ENCODE assay signal across 1 cellular context in genomic region chr3:146544013-146544928, GRCh38.
TF ChIP-seq lines count a peak whose summit lies in the region.

Gene PLSCR1, minus strand, starts transcription at chr3:146544607. Its CDS starts 8,055 bp downstream, at chr3:146536552.

TF ChIP-seq in HepG2, 621 proteins besides CTCF, POLR2A, EP300 and RAD21 (continued from another document and continues in another):
- TF ChIP-seq MEIS1 (CRISPR knock-in tag; IDR thresholded peaks at IDR 0.05; ENCODE audit: borderline replicate concordance) (peak; percentile 35; the same call in 1 of the 2 replicates), ZNF605 (CRISPR knock-in tag; IDR thresholded peaks at IDR 0.05) (peak; percentile 76; the same call in 1 of the 2 replicates), ZNF205 (CRISPR knock-in tag; IDR thresholded peaks at IDR 0.05) (peak; percentile 52; the same call in 1 of the 2 replicates), CENPX (CRISPR knock-in tag; IDR thresholded peaks at IDR 0.05) (no peak), ZNF598 (CRISPR knock-in tag; IDR thresholded peaks at IDR 0.05; ENCODE audit: borderline replicate concordance) (no peak; the same call in 1 of the 2 replicates), CHD4 (IDR thresholded peaks at IDR 0.05; ENCODE audit: borderline replicate concordance, low read length) (no peak), NR2F6 (IDR thresholded peaks at IDR 0.05) (peak; percentile 46; the same call in 1 of the 2 replicates), NR2F6 (CRISPR knock-in tag; IDR thresholded peaks at IDR 0.05) (peak; percentile 40), HOXA5 (CRISPR knock-in tag; IDR thresholded peaks at IDR 0.05) (peak; percentile 66; the same call in 1 of the 2 replicates), SOX6 (IDR thresholded peaks at IDR 0.05) (no peak), SOX6 (CRISPR knock-in tag; IDR thresholded peaks at IDR 0.05) (peak; percentile 62), MED13 (CRISPR knock-in tag; IDR thresholded peaks at IDR 0.05) (no peak), PAF1 (CRISPR knock-in tag; IDR thresholded peaks at IDR 0.05) (no peak), ZFX (CRISPR knock-in tag; IDR thresholded peaks at IDR 0.05; ENCODE audit: low read depth) (peak; percentile 70), ZSCAN21 (CRISPR knock-in tag; IDR thresholded peaks at IDR 0.05; ENCODE audit: borderline replicate concordance) (0 out of 2 replicates have a peak, but pooled peaks have one; percentile 33), ZNF441 (CRISPR knock-in tag; IDR thresholded peaks at IDR 0.05; ENCODE audit: borderline replicate concordance) (peak; percentile 67; the same call in 1 of the 2 replicates), GABPB1 (CRISPR knock-in tag; IDR thresholded peaks at IDR 0.05) (peak; percentile 83; the same call in 1 of the 2 replicates), SP140L (CRISPR knock-in tag; IDR thresholded peaks at IDR 0.05; ENCODE audit: borderline replicate concordance) (peak; percentile 86; the same call in 1 of the 2 replicates), ATF1 (CRISPR knock-in tag; IDR thresholded peaks at IDR 0.05) (no peak), NFE2L1 (CRISPR knock-in tag; IDR thresholded peaks at IDR 0.05; ENCODE audit: borderline replicate concordance) (no peak), SMAD9 (CRISPR knock-in tag; IDR thresholded peaks at IDR 0.05) (no peak), ZNF562 (CRISPR knock-in tag; IDR thresholded peaks at IDR 0.05; ENCODE audit: borderline replicate concordance) (no peak), MLXIP (CRISPR knock-in tag; IDR thresholded peaks at IDR 0.05; ENCODE audit: borderline replicate concordance) (no peak), RCOR2 (CRISPR knock-in tag; IDR thresholded peaks at IDR 0.05) (0 out of 2 replicates have a peak, but pooled peaks have one; percentile 20), RFX5 (IDR thresholded peaks at IDR 0.05; ENCODE audit: low read depth, low read length) (no peak), ZNF766 (CRISPR knock-in tag; IDR thresholded peaks at IDR 0.05; ENCODE audit: borderline replicate concordance) (0 out of 2 replicates have a peak, but pooled peaks have one; percentile 32), STAT5B (CRISPR knock-in tag; IDR thresholded peaks at IDR 0.05) (no peak), ZNF143 (CRISPR knock-in tag; IDR thresholded peaks at IDR 0.05) (no peak), ZNF138 (CRISPR knock-in tag; IDR thresholded peaks at IDR 0.05; ENCODE audit: low read depth) (no peak), SRSF1 (optimal IDR thresholded peaks at IDR 0.05; ENCODE audit: low read depth, low read length) (peak; percentile 89), NFE2L2 (IDR thresholded peaks at IDR 0.05; ENCODE audit: low read length) (no peak), CHCHD3 (CRISPR knock-in tag; IDR thresholded peaks at IDR 0.05) (no peak), NCOA1 (CRISPR knock-in tag; IDR thresholded peaks at IDR 0.05) (0 out of 2 replicates have a peak, but pooled peaks have one; percentile 48), ZNF207 (IDR thresholded peaks at IDR 0.05; ENCODE audit: borderline replicate concordance) (no peak), ZNF644 (CRISPR knock-in tag; IDR thresholded peaks at IDR 0.05; ENCODE audit: low read depth) (no peak), XBP1 (CRISPR knock-in tag; IDR thresholded peaks at IDR 0.05) (no peak), ATRX (CRISPR knock-in tag; IDR thresholded peaks at IDR 0.05; ENCODE audit: borderline replicate concordance) (no peak), ZNF709 (CRISPR knock-in tag; IDR thresholded peaks at IDR 0.05) (no peak), ZNF737 (CRISPR knock-in tag; IDR thresholded peaks at IDR 0.05; ENCODE audit: borderline replicate concordance) (no peak), NONO (IDR thresholded peaks at IDR 0.05) (no peak), NONO (CRISPR knock-in tag; conservative IDR thresholded peaks at IDR 0.05) (no peak), TGIF2 (CRISPR knock-in tag; IDR thresholded peaks at IDR 0.05) (peak; percentile 43; the same call in 1 of the 2 replicates), SP2 (CRISPR knock-in tag; IDR thresholded peaks at IDR 0.05) (0 out of 2 replicates have a peak, but pooled peaks have one; percentile 28), TOE1 (CRISPR knock-in tag; IDR thresholded peaks at IDR 0.05) (0 out of 2 replicates have a peak, but pooled peaks have one; percentile 31), ZNF530 (CRISPR knock-in tag; IDR thresholded peaks at IDR 0.05; ENCODE audit: low read depth) (no peak), FOXA1 (IDR thresholded peaks at IDR 0.05) (no peak), FOXA1 (CRISPR knock-in tag; IDR thresholded peaks at IDR 0.05) (peak; percentile 19; the same call in 1 of the 2 replicates), ZBTB7A (CRISPR knock-in tag; IDR thresholded peaks at IDR 0.05) (no peak), ZNF770 (CRISPR knock-in tag; IDR thresholded peaks at IDR 0.05) (no peak; the same call in 1 of the 2 replicates), SNAI1 (CRISPR knock-in tag; IDR thresholded peaks at IDR 0.05; ENCODE audit: borderline replicate concordance) (0 out of 2 replicates have a peak, but pooled peaks have one; percentile 66), ZNF264 (CRISPR knock-in tag; IDR thresholded peaks at IDR 0.05) (0 out of 2 replicates have a peak, but pooled peaks have one; percentile 35), HNRNPH1 (optimal IDR thresholded peaks at IDR 0.05; ENCODE audit: low read depth, low read length) (no peak), PRPF4 (IDR thresholded peaks at IDR 0.05; ENCODE audit: low read depth, low read length, poor library complexity, severe bottlenecking) (no peak), ZHX1 (CRISPR knock-in tag; IDR thresholded peaks at IDR 0.05; ENCODE audit: low read depth) (no peak; the same call in 1 of the 2 replicates), TEAD2 (CRISPR knock-in tag; IDR thresholded peaks at IDR 0.05) (no peak), MTF1 (CRISPR knock-in tag; IDR thresholded peaks at IDR 0.05) (no peak), ZNF850 (CRISPR knock-in tag; conservative IDR thresholded peaks at IDR 0.05) (no peak), ZNF17 (CRISPR knock-in tag; IDR thresholded peaks at IDR 0.05) (no peak)
- TF ChIP-seq, protein P1, sequence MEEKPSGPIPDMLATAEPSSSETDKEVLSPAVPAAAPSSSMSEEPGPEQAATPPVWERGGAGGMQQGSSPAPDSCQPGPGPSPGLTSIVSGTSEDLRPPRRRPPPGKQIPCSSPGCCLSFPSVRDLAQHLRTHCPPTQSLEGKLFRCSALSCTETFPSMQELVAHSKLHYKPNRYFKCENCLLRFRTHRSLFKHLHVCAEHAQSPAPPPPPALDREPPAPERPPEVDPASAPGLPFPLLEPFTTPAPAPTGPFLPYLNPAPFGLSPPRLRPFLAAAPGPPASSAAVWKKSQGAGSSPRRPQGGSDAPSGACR (CRISPR knock-in tag; IDR thresholded peaks at IDR 0.05): no peak
- TF ChIP-seq, protein P2, sequence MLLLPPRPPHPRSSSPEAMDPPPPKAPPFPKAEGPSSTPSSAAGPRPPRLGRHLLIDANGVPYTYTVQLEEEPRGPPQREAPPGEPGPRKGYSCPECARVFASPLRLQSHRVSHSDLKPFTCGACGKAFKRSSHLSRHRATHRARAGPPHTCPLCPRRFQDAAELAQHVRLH (CRISPR knock-in tag; IDR thresholded peaks at IDR 0.05; ENCODE audit: borderline replicate concordance, low read depth): 0 out of 2 replicates have a peak, but pooled peaks have one; percentile 26
- TF ChIP-seq, protein P3, sequence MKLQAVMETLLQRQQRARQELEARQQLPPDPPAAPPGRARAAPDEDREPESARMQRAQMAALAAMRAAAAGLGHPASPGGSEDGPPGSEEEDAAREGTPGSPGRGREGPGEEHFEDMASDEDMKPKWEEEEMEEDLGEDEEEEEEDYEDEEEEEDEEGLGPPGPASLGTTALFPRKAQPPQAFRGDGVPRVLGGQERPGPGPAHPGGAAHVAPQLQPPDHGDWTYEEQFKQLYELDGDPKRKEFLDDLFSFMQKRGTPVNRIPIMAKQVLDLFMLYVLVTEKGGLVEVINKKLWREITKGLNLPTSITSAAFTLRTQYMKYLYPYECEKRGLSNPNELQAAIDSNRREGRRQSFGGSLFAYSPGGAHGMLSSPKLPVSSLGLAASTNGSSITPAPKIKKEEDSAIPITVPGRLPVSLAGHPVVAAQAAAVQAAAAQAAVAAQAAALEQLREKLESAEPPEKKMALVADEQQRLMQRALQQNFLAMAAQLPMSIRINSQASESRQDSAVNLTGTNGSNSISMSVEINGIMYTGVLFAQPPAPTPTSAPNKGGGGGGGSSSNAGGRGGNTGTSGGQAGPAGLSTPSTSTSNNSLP (IDR thresholded peaks at IDR 0.05; ENCODE audit: low read depth, low read length): no peak
- TF ChIP-seq, protein P4, sequence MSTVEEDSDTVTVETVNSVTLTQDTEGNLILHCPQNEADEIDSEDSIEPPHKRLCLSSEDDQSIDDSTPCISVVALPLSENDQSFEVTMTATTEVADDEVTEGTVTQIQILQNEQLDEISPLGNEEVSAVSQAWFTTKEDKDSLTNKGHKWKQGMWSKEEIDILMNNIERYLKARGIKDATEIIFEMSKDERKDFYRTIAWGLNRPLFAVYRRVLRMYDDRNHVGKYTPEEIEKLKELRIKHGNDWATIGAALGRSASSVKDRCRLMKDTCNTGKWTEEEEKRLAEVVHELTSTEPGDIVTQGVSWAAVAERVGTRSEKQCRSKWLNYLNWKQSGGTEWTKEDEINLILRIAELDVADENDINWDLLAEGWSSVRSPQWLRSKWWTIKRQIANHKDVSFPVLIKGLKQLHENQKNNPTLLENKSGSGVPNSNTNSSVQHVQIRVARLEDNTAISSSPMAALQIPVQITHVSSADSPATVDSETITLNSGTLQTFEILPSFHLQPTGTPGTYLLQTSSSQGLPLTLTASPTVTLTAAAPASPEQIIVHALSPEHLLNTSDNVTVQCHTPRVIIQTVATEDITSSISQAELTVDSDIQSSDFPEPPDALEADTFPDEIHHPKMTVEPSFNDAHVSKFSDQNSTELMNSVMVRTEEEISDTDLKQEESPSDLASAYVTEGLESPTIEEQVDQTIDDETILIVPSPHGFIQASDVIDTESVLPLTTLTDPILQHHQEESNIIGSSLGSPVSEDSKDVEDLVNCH (CRISPR knock-in tag; IDR thresholded peaks at IDR 0.05): no peak
- TF ChIP-seq, protein P5, sequence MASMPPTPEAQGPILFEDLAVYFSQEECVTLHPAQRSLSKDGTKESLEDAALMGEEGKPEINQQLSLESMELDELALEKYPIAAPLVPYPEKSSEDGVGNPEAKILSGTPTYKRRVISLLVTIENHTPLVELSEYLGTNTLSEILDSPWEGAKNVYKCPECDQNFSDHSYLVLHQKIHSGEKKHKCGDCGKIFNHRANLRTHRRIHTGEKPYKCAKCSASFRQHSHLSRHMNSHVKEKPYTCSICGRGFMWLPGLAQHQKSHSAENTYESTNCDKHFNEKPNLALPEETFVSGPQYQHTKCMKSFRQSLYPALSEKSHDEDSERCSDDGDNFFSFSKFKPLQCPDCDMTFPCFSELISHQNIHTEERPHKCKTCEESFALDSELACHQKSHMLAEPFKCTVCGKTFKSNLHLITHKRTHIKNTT (CRISPR knock-in tag; IDR thresholded peaks at IDR 0.05): no peak
